In the genomic region with DNA sequence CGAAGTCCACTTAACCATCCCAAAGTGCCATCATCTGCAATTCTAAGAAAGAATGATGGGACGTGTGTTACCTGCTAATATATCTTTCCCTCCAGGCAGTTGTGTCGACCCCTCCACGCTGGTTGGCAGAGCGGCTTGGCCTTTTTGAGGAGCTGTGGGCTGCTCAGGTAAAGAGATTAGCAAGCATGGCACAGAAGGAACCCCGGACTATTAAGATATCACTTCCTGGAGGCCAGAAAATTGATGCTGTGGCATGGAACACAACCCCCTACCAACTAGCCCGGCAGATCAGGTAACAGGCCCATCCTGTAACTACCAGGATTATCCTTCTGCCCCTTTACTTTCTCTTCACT, we compare ENCODE assay signal across 8 cellular contexts. TPM values are rescaled to one million over a fixed set of nuclear protein-coding genes. Genes with fewer than 3 reads are reported as not detected.
DNase-seq lines count a peak whose midpoint lies in the region; ATAC-seq and TF ChIP-seq lines count a peak whose summit lies in the region.

No MANE protein-coding gene starts in this region.

- WGBS in thyroid gland, 2 donors, result 6 to 7% methylated on average over 7 of the region's 7 CpGs

- peaks cover 0 to 38% of the 10 kb centered on the region in 2 donors for H3K36me3 ChIP-seq in left lung
- peaks cover 11 to 22% of the 10 kb centered on the region in 2 donors for H3K36me3 ChIP-seq in thyroid gland

- H3K27ac ChIP-seq in left lung (peak overlapping the region; percentile 8 to 83), thyroid gland (peak overlapping the region in 2 of 3 donors; percentile 49 to 74)

- H3K4me3 ChIP-seq in left lung (peak overlapping the region; percentile 56 to 87), thyroid gland (replicated peaks in 1 of 3) (peak overlapping the region; percentile 7 to 90 (median 81))

- intact Hi-C loops in activated CD4-positive, alpha-beta T cell treated with anti-CD3 and anti-CD28 coated beads for 36 hours (cut with DNase I, micrococcal nuclease), result loop anchor here (1.0 to 10.0 kb wide), 13 partner anchors 28 to 475 kb away; a partner anchor contains a TSS
- intact Hi-C loops in left lung (cut with DNase I) (no loop called here), thyroid gland (cut with DNase I) (no loop called here)

- peaks cover 21% of the 10 kb centered on the region for H3K36me3 Mint-ChIP-seq in activated CD4-positive, alpha-beta T cell treated with anti-CD3 and anti-CD28 coated beads for 36 hours (ENCODE audit: low read depth)
- H3K36me3 Mint-ChIP-seq in activated naive CD8-positive, alpha-beta T cell treated with anti-CD3 and anti-CD28 coated beads, Interleukin-2, amount 10 ng/mL, durations not matched to agents 7 days and 5 days, result peaks cover 11% of the 10 kb centered on the region

- peak overlapping the region; percentile 99 for H3K27ac Mint-ChIP-seq in activated CD4-positive, alpha-beta T cell treated with anti-CD3 and anti-CD28 coated beads for 36 hours
- peak overlapping the region; percentile 96 for H3K27ac Mint-ChIP-seq in activated naive CD8-positive, alpha-beta T cell treated with anti-CD3 and anti-CD28 coated beads, Interleukin-2, amount 10 ng/mL, durations not matched to agents 7 days and 5 days

- H3K27me3 ChIP-seq in left lung, result no peaks in the 10 kb centered on the region
- H3K27me3 ChIP-seq in thyroid gland, result no peaks in the 10 kb centered on the region

- CTCF ChIA-PET in activated CD4-positive, alpha-beta T cell treated with anti-CD3 and anti-CD28 coated beads for 36 hours (lab: Charles Lee), result interaction anchor here (0.6 to 0.9 kb wide), 2 partner anchors 31 to 508 kb away, joined by 3 to 4 read pairs; no protein-coding TSS in a partner anchor

- no peak for DNase-seq in activated CD4-positive, alpha-beta T cell treated with anti-CD3 and anti-CD28 coated beads for 36 hours
- DNase-seq in activated CD4-positive, alpha-beta T cell treated with anti-CD3 and anti-CD28 coated beads, Interleukin-2, amount 50 U/mL, for 48 hours, result no peak
- peak; percentile 25 for DNase-seq in activated naive CD8-positive, alpha-beta T cell treated with anti-CD3 and anti-CD28 coated beads, Interleukin-2, amount 10 ng/mL, durations not matched to agents 7 days and 5 days
- peak in 1 of 2 donors; percentile 29 for DNase-seq in left lung
- no peak for DNase-seq in thyroid gland
- no peak for DNase-seq in AML-193 (lab: John Stamatoyannopoulos, UW)

- TF ChIP-seq CTCF in left lung (IDR thresholded peaks at IDR 0.05) (no peak), thyroid gland (IDR thresholded peaks at IDR 0.05) (no peak)

- H3K4me3 Mint-ChIP-seq in activated CD4-positive, alpha-beta T cell treated with anti-CD3 and anti-CD28 coated beads for 36 hours, result peak overlapping the region; percentile 96
- peak overlapping the region; percentile 96 for H3K4me3 Mint-ChIP-seq in activated naive CD8-positive, alpha-beta T cell treated with anti-CD3 and anti-CD28 coated beads, Interleukin-2, amount 10 ng/mL, durations not matched to agents 7 days and 5 days

- H3K9me3 ChIP-seq in left lung (no peaks in the 10 kb centered on the region), thyroid gland (no peaks in the 10 kb centered on the region)

- no peak for ATAC-seq in activated CD4-positive, alpha-beta T cell treated with anti-CD3 and anti-CD28 coated beads for 36 hours
- no peak for ATAC-seq in activated naive CD8-positive, alpha-beta T cell treated with anti-CD3 and anti-CD28 coated beads, Interleukin-2, amount 10 ng/mL, durations not matched to agents 7 days and 5 days (ENCODE audit: low read depth)
- ATAC-seq in left lung, result no peak
- ATAC-seq in HG03469 (IDR thresholded peaks at IDR 0.05; ENCODE audit: unreplicated experiment), result no peak
- ATAC-seq in GM18867 (IDR thresholded peaks at IDR 0.05; ENCODE audit: unreplicated experiment), result no peak

- H3K4me1 Mint-ChIP-seq in activated CD4-positive, alpha-beta T cell treated with anti-CD3 and anti-CD28 coated beads for 36 hours, result peaks cover 13% of the 10 kb centered on the region
- peaks cover 11% of the 10 kb centered on the region for H3K4me1 Mint-ChIP-seq in activated naive CD8-positive, alpha-beta T cell treated with anti-CD3 and anti-CD28 coated beads, Interleukin-2, amount 10 ng/mL, durations not matched to agents 7 days and 5 days

- TF ChIP-seq POLR2A in thyroid gland (IDR thresholded peaks at IDR 0.05), result no peak

- no peaks in the 10 kb centered on the region for H3K9me3 Mint-ChIP-seq in activated CD4-positive, alpha-beta T cell treated with anti-CD3 and anti-CD28 coated beads for 36 hours (ENCODE audit: low read depth)
- H3K9me3 Mint-ChIP-seq in activated naive CD8-positive, alpha-beta T cell treated with anti-CD3 and anti-CD28 coated beads, Interleukin-2, amount 10 ng/mL, durations not matched to agents 7 days and 5 days, result no peaks in the 10 kb centered on the region

- peaks cover 0 to 11% of the 10 kb centered on the region in 2 donors for H3K4me1 ChIP-seq in left lung
- H3K4me1 ChIP-seq in thyroid gland, result peaks cover 6 to 7% of the 10 kb centered on the region in 2 donors

- POLR2A ChIA-PET in activated CD4-positive, alpha-beta T cell treated with anti-CD3 and anti-CD28 coated beads for 36 hours (lab: Charles Lee), result no interaction called here
- POLR2A ChIA-PET in activated naive CD8-positive, alpha-beta T cell treated with anti-CD3 and anti-CD28 coated beads, Interleukin-2, amount 10 ng/mL, durations not matched to agents 7 days and 5 days (lab: Charles Lee), result interaction anchor here (0.8 to 3.0 kb wide), 9 partner anchors 10 to 254 kb away, joined by 3 to 20 read pairs (median 4); a partner anchor contains a TSS

- no peaks in the 10 kb centered on the region for H3K27me3 Mint-ChIP-seq in activated CD4-positive, alpha-beta T cell treated with anti-CD3 and anti-CD28 coated beads for 36 hours
- no peaks in the 10 kb centered on the region for H3K27me3 Mint-ChIP-seq in activated naive CD8-positive, alpha-beta T cell treated with anti-CD3 and anti-CD28 coated beads, Interleukin-2, amount 10 ng/mL, durations not matched to agents 7 days and 5 days

RNA-seq across cellular contexts. Expression of a gene that starts 0.5 kb away (rescaled TPM):
- total RNA-seq in activated CD4-positive, alpha-beta T cell treated with anti-CD3 and anti-CD28 coated beads for 36 hours, result 10 to 100 TPM; 43.8 to 58.6 TPM
- 10 to 100 TPM; 41.6 to 42.9 TPM for total RNA-seq in activated naive CD8-positive, alpha-beta T cell treated with anti-CD3 and anti-CD28 coated beads, Interleukin-2, amount 10 ng/mL, durations not matched to agents 7 days and 5 days
- total RNA-seq in left lung (10 to 100 TPM; 18.5 to 21.7 TPM), thyroid gland (10 to 100 TPM; 13.8 to 18.2 (median 14.8) TPM)

RNA-seq across cellular contexts. Expression of a gene that starts 20.2 kb away (rescaled TPM):
- total RNA-seq in activated CD4-positive, alpha-beta T cell treated with anti-CD3 and anti-CD28 coated beads for 36 hours, result 1 to 10 TPM in 1 of 2 experiments, under 1 TPM in 1; 0.96 to 1.2 TPM
- total RNA-seq in activated naive CD8-positive, alpha-beta T cell treated with anti-CD3 and anti-CD28 coated beads, Interleukin-2, amount 10 ng/mL, durations not matched to agents 7 days and 5 days, result 1 to 10 TPM; 1.4 to 1.7 TPM
- total RNA-seq in left lung (10 to 100 TPM; 21.3 to 65.2 TPM), thyroid gland (10 to 100 TPM in 1 of 4 donors, 1 to 10 TPM in 3; 4.2 to 11.3 (median 7.0) TPM)

RNA-seq across cellular contexts. Expression of a gene that starts 27.8 kb away (rescaled TPM):
- total RNA-seq in activated CD4-positive, alpha-beta T cell treated with anti-CD3 and anti-CD28 coated beads for 36 hours, result under 1 TPM in 1 of 2 experiments, not detected in 1; 0.34 TPM
- total RNA-seq in activated naive CD8-positive, alpha-beta T cell treated with anti-CD3 and anti-CD28 coated beads, Interleukin-2, amount 10 ng/mL, durations not matched to agents 7 days and 5 days, result under 1 TPM; 0.58 to 0.60 TPM
- total RNA-seq in left lung (not detected), thyroid gland (not detected)

Comparison
In these comparisons a context has a peak if more than half of its experiments do, and no peak if none do; other contexts are left out.
1. intact Hi-C loops: an anchor here in activated CD4-positive, alpha-beta T cell treated with anti-CD3 and anti-CD28 coated beads for 36 hours (1.0 to 10.0 kb wide); none called in left lung and thyroid gland.